ENCODE assay signal across 15 cellular contexts in the genomic region with DNA sequence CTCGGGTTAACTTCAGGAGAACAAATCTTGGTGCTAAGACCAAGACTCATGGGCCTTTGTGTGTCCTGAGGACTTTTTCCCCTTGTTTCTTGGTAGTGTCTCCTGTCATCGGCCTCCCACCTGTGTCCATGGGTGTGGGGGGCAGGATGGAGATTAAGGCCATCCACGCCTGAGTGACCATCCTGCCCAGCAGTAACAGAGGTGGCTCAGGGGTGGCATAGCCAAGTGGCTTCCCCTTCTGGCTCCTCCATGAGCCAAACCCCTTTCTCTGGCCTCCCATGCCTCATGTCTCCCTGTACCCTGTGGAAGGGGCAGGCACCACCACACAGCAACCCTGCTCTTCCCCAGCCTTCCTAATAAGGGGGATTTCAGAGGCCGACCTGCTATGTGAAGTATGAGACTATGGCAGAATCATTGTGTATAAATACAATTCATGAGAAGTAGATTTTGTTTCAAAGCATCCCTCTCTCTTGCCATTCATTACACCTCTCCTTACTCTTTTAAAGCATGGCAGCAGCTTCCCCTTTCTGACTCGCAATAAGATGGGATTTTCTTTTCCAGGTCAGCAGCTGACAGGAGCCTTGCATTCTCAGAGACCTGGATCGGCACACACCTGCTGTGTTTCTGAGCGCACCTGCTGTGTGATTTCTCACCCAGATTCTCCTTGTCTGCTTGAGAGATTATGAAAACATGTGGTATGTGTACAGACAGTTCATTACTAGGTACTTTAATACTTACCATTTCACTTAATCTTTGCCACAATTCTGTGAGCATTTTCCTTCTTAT.
DNase-seq lines count a peak whose midpoint lies in the region; ATAC-seq and TF ChIP-seq lines count a peak whose summit lies in the region.
"Had no signal": no experiment of that assay in that cellular context is flagged by ENCODE, and none has a peak within 500 bp of the region (broad histone marks: within the 10 kb centered on the region; RNA-seq: fewer than 3 reads in every experiment).

No MANE protein-coding gene starts in this region.

- no peaks in the 10 kb centered on the region for H3K79me1 ChIP-seq in neuronal stem cell (ENCODE audit: low read depth, low read length)

- H3K4ac ChIP-seq in neuronal stem cell (ENCODE audit: low read length) = no peak overlapping the region

- H2AFZ ChIP-seq in neuronal stem cell (ENCODE audit: low read length) = no peak overlapping the region

- H4K8ac ChIP-seq in neuronal stem cell (ENCODE audit: low read depth, low read length) = no peak overlapping the region

- no peaks in the 10 kb centered on the region for H3K27me3 ChIP-seq in body of pancreas
- H3K27me3 ChIP-seq in neuronal stem cell (ENCODE audit: control insufficient read depth in 3 of 3, insufficient read depth in 3 of 3, low read depth in 1 of 3, low read length in 3 of 3) = no peaks in the 10 kb centered on the region
- H3K27me3 ChIP-seq: BE2C had no signal

- H3K4me3 ChIP-seq in body of pancreas (no peak overlapping the region), neuronal stem cell (ENCODE audit: low read length in 2 of 2) (no peak overlapping the region)

- H3K9me3 ChIP-seq in body of pancreas (no peaks in the 10 kb centered on the region), neuronal stem cell (replicated peaks in 1 of 2; ENCODE audit: control insufficient read depth in 2 of 2, insufficient read depth in 1 of 2, low read depth in 1 of 2, low read length in 2 of 2) (no peaks in the 10 kb centered on the region)
- H3K9me3 ChIP-seq: BE2C, Caco-2 had no signal

- peak; percentile 71 for ATAC-seq in body of pancreas
- ATAC-seq in GM18520 (IDR thresholded peaks at IDR 0.05; ENCODE audit: unreplicated experiment) = no peak
- ATAC-seq: CD8-positive, alpha-beta T cell had no signal

- H3K9ac ChIP-seq in neuronal stem cell (ENCODE audit: low read depth, low read length, poor library complexity) = no peak overlapping the region

- peak overlapping the region; percentile 65 for H2AK5ac ChIP-seq in neuronal stem cell (ENCODE audit: low read depth, low read length)

- H3K27ac ChIP-seq in body of pancreas (peak overlapping the region in 2 of 4 donors; percentile 7 to 13), neuronal stem cell (replicated peaks; ENCODE audit: low read length) (no peak overlapping the region)
- H3K27ac ChIP-seq: C4-2B, HL-60 had no signal

- no peak overlapping the region for H4K91ac ChIP-seq in neuronal stem cell (ENCODE audit: low read depth, low read length, poor library complexity)

- no peak overlapping the region for H3K23ac ChIP-seq in neuronal stem cell (ENCODE audit: low read depth, low read length, poor library complexity)

- no peak overlapping the region for H3K4me2 ChIP-seq in neuronal stem cell (ENCODE audit: insufficient read depth, low read length, poor library complexity, severe bottlenecking)

- peak overlapping the region; percentile 13 for H3K18ac ChIP-seq in neuronal stem cell (ENCODE audit: low read length)

- intact Hi-C loops in body of pancreas (cut with DNase I) = no loop called here

- WGBS in body of pancreas, 2 donors = 50 to 64% methylated on average over 7 of the region's 7 CpGs
- no CpG with 5 or more reads among the region's 7 CpGs for whole genome bisulfite sequencing in neuronal stem cell (ENCODE audit: extremely low coverage in 2 of 2, insufficient read length in 2 of 2, insufficient replicate concordance in 1 of 2), 2 donors

- TF ChIP-seq CTCF in body of pancreas (IDR thresholded peaks at IDR 0.05) = no peak

- DNase-seq in AG20443 (ENCODE audit: low spot score) (peak; percentile 2), DMS53 (lab: John Stamatoyannopoulos, UW) (peak; percentile 56), body of pancreas (peak; percentile 34 to 80 (median 56)), neuronal stem cell (ENCODE audit: low spot score) (no peak), putamen (ENCODE audit: low spot score) (no peak), NCI-H446 (lab: John Stamatoyannopoulos, UW) (no peak)
- DNase-seq: BE2C; Caco-2; CD8-positive, alpha-beta T cell; DMS79; HCEC 1CT; HFFc6 had no signal

- H3K36me3 ChIP-seq in body of pancreas (replicated peaks in 1 of 2; ENCODE audit: insufficient read depth in 1 of 2, low read depth in 2 of 2) (no peaks in the 10 kb centered on the region), neuronal stem cell (replicated peaks in 1 of 2; ENCODE audit: control insufficient read depth in 2 of 2, insufficient read depth in 2 of 2, low read length in 2 of 2) (no peaks in the 10 kb centered on the region)
- H3K36me3 ChIP-seq: BE2C had no signal

- no peak overlapping the region for H2BK5ac ChIP-seq in neuronal stem cell (ENCODE audit: low read length)

- peak overlapping the region; percentile 47 for H2BK15ac ChIP-seq in neuronal stem cell (ENCODE audit: low read length)

- no peak overlapping the region for H2BK12ac ChIP-seq in neuronal stem cell (ENCODE audit: low read length)

- no peak for TF ChIP-seq POLR2A in body of pancreas (IDR thresholded peaks at IDR 0.05)

- no peak overlapping the region for H3K14ac ChIP-seq in neuronal stem cell (ENCODE audit: low read length)

- no peak overlapping the region for H2BK120ac ChIP-seq in neuronal stem cell (ENCODE audit: low read depth, low read length)

- H3K4me1 ChIP-seq in body of pancreas = peaks cover 41% of the 10 kb centered on the region
- H3K4me1 ChIP-seq in neuronal stem cell (ENCODE audit: control insufficient read depth in 2 of 2, insufficient read depth in 1 of 2, low read depth in 1 of 2, low read length in 2 of 2) = no peaks in the 10 kb centered on the region
- H3K4me1 ChIP-seq: BE2C, Caco-2 had no signal

Comparison
In these comparisons a context has a peak if more than half of its experiments do, and no peak if none do; other contexts are left out.
1. DNase-seq: peak in AG20443 (single experiment), DMS53 (single experiment) and body of pancreas (4 of 4); none in neuronal stem cell (single experiment), putamen (single experiment) and NCI-H446 (0 of 2).